1 cellular context compared by ENCODE assay signal in genomic region chr3:11643212-11644087, GRCh38.
A peak's percentile ranks its signal among the peaks of the same experiment; 100 is the strongest.
TF ChIP-seq lines count a peak whose summit lies in the region.

A gene with protein sequence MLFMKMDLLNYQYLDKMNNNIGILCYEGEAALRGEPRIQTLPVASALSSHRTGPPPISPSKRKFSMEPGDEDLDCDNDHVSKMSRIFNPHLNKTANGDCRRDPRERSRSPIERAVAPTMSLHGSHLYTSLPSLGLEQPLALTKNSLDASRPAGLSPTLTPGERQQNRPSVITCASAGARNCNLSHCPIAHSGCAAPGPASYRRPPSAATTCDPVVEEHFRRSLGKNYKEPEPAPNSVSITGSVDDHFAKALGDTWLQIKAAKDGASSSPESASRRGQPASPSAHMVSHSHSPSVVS (minus strand): TSS chr3:11643915. CDS start chr3:11643518, 397 bp downstream.

TF ChIP-seq in HepG2, 621 proteins besides CTCF, POLR2A, EP300 and RAD21 (continued from another document and continues in another):
- TF ChIP-seq PATZ1 (CRISPR knock-in tag; IDR thresholded peaks at IDR 0.05) (peak; percentile 47; the same call in 1 of the 2 replicates), ZZZ3 (CRISPR knock-in tag; IDR thresholded peaks at IDR 0.05; ENCODE audit: borderline replicate concordance) (no peak), ZNF503 (CRISPR knock-in tag; IDR thresholded peaks at IDR 0.05) (no peak), STAT5B (CRISPR knock-in tag; IDR thresholded peaks at IDR 0.05) (no peak), ELF3 (CRISPR knock-in tag; IDR thresholded peaks at IDR 0.05) (peak; percentile 96), SMC3 (IDR thresholded peaks at IDR 0.05; ENCODE audit: low read length) (no peak), SATB2 (CRISPR knock-in tag; IDR thresholded peaks at IDR 0.05) (no peak), RNF219 (CRISPR knock-in tag; IDR thresholded peaks at IDR 0.05) (no peak), ZNF550 (CRISPR knock-in tag; IDR thresholded peaks at IDR 0.05; ENCODE audit: borderline replicate concordance) (no peak), MED8 (CRISPR knock-in tag; IDR thresholded peaks at IDR 0.05; ENCODE audit: insufficient replicate concordance) (no peak), NFRKB (IDR thresholded peaks at IDR 0.05) (no peak), ZNF788 (CRISPR knock-in tag; IDR thresholded peaks at IDR 0.05; ENCODE audit: borderline replicate concordance) (no peak), NONO (IDR thresholded peaks at IDR 0.05) (no peak), NONO (CRISPR knock-in tag; conservative IDR thresholded peaks at IDR 0.05) (0 out of 2 replicates have a peak, but pooled peaks have one; percentile 50), CEBPG (CRISPR knock-in tag; IDR thresholded peaks at IDR 0.05) (0 out of 2 replicates have a peak, but pooled peaks have one; percentile 15), ZNF567 (CRISPR knock-in tag; IDR thresholded peaks at IDR 0.05; ENCODE audit: borderline replicate concordance) (no peak), FOXP4 (CRISPR knock-in tag; IDR thresholded peaks at IDR 0.05) (peak; percentile 59; the same call in 1 of the 2 replicates), NR2F2 (IDR thresholded peaks at IDR 0.05; ENCODE audit: borderline replicate concordance, low read depth) (no peak), GATA4 (IDR thresholded peaks at IDR 0.05; ENCODE audit: borderline replicate concordance, low read depth) (no peak), GATAD2A (CRISPR knock-in tag; IDR thresholded peaks at IDR 0.05) (peak; percentile 74; the same call in 1 of the 2 replicates), NFE2L2 (IDR thresholded peaks at IDR 0.05; ENCODE audit: low read length) (no peak), ZNF121 (CRISPR knock-in tag; IDR thresholded peaks at IDR 0.05) (no peak), GMEB1 (CRISPR knock-in tag; IDR thresholded peaks at IDR 0.05; ENCODE audit: borderline replicate concordance) (no peak), KLF11 (CRISPR knock-in tag; IDR thresholded peaks at IDR 0.05) (no peak), KMT2B (CRISPR knock-in tag; IDR thresholded peaks at IDR 0.05) (peak; percentile 80), ZNF329 (CRISPR knock-in tag; IDR thresholded peaks at IDR 0.05; ENCODE audit: low read depth) (0 out of 2 replicates have a peak, but pooled peaks have one; percentile 33), ZBTB43 (CRISPR knock-in tag; conservative IDR thresholded peaks at IDR 0.05) (0 out of 2 replicates have a peak, but pooled peaks have one; percentile 40), ZNF205 (CRISPR knock-in tag; IDR thresholded peaks at IDR 0.05) (no peak), NFE2 (CRISPR knock-in tag; IDR thresholded peaks at IDR 0.05) (no peak), DMAP1 (CRISPR knock-in tag; IDR thresholded peaks at IDR 0.05) (peak; percentile 54), HIC2 (CRISPR knock-in tag; IDR thresholded peaks at IDR 0.05; ENCODE audit: low read depth) (no peak; the same call in 1 of the 2 replicates), HCFC1 (IDR thresholded peaks at IDR 0.05; ENCODE audit: low read depth, low read length) (no peak), FOXK2 (IDR thresholded peaks at IDR 0.05) (no peak), ERF (CRISPR knock-in tag; IDR thresholded peaks at IDR 0.05) (peak; percentile 62), UBTF (CRISPR knock-in tag; IDR thresholded peaks at IDR 0.05) (peak; percentile 89), ZNF672 (CRISPR knock-in tag; IDR thresholded peaks at IDR 0.05) (no peak)
- TF ChIP-seq, protein P1, sequence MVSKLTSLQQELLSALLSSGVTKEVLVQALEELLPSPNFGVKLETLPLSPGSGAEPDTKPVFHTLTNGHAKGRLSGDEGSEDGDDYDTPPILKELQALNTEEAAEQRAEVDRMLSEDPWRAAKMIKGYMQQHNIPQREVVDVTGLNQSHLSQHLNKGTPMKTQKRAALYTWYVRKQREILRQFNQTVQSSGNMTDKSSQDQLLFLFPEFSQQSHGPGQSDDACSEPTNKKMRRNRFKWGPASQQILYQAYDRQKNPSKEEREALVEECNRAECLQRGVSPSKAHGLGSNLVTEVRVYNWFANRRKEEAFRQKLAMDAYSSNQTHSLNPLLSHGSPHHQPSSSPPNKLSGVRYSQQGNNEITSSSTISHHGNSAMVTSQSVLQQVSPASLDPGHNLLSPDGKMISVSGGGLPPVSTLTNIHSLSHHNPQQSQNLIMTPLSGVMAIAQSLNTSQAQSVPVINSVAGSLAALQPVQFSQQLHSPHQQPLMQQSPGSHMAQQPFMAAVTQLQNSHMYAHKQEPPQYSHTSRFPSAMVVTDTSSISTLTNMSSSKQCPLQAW (CRISPR knock-in tag; IDR thresholded peaks at IDR 0.05), result no peak; the same call in 1 of the 2 replicates
- TF ChIP-seq, protein P2, sequence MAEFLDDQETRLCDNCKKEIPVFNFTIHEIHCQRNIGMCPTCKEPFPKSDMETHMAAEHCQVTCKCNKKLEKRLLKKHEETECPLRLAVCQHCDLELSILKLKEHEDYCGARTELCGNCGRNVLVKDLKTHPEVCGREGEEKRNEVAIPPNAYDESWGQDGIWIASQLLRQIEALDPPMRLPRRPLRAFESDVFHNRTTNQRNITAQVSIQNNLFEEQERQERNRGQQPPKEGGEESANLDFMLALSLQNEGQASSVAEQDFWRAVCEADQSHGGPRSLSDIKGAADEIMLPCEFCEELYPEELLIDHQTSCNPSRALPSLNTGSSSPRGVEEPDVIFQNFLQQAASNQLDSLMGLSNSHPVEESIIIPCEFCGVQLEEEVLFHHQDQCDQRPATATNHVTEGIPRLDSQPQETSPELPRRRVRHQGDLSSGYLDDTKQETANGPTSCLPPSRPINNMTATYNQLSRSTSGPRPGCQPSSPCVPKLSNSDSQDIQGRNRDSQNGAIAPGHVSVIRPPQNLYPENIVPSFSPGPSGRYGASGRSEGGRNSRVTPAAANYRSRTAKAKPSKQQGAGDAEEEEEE (CRISPR knock-in tag; IDR thresholded peaks at IDR 0.05; ENCODE audit: borderline replicate concordance), result no peak
